ENCODE assay signal across 38 cellular contexts in genomic region chr17:73234746-73235145, GRCh38. TPM values are rescaled to one million over a fixed set of nuclear protein-coding genes. Genes with fewer than 3 reads are reported as not detected.
"Had no signal": no experiment of that assay in that cellular context is flagged by ENCODE, and none has a peak within 500 bp of the region (broad histone marks: within the 10 kb centered on the region; RNA-seq: fewer than 3 reads in every experiment).

No MANE protein-coding gene starts in this region.

- H3K9ac ChIP-seq: KMS-11 had no signal

- H3K27ac Mint-ChIP-seq: activated B cell treated with CpG ODN at 0.5 μM for 24 hours; activated CD4-positive, alpha-beta memory T cell treated with anti-CD3 and anti-CD28 coated beads for 36 hours; activated CD8-positive, alpha-beta memory T cell treated with anti-CD3 and anti-CD28 coated beads, Interleukin-2, amount 10 ng/mL, durations not matched to agents 7 days and 5 days; activated naive CD4-positive, alpha-beta T cell treated with anti-CD3 and anti-CD28 coated beads for 36 hours; activated naive CD4-positive, alpha-beta T cell treated with anti-CD3 and anti-CD28 coated beads, Interleukin-2, amount 50 U/mL, for 72 hours; activated T-cell treated with anti-CD3 and anti-CD28 coated beads, Interleukin-2, amount 50 U/mL, for 24 hours had no signal

- H3K9me3 Mint-ChIP-seq: activated B cell treated with CpG ODN at 0.5 μM for 24 hours; activated CD4-positive, alpha-beta memory T cell treated with anti-CD3 and anti-CD28 coated beads for 36 hours; activated naive CD4-positive, alpha-beta T cell treated with anti-CD3 and anti-CD28 coated beads for 36 hours; activated naive CD4-positive, alpha-beta T cell treated with anti-CD3 and anti-CD28 coated beads, Interleukin-2, amount 50 U/mL, for 72 hours; activated T-cell treated with anti-CD3 and anti-CD28 coated beads, Interleukin-2, amount 50 U/mL, for 24 hours had no signal

- H3K4me3 ChIP-seq: ascending aorta, breast epithelium had no signal

- H3K4me2 ChIP-seq: KMS-11 had no signal

- H3K9me3 ChIP-seq: ascending aorta, breast epithelium had no signal

- ATAC-seq: activated CD8-positive, alpha-beta memory T cell treated with anti-CD3 and anti-CD28 coated beads, Interleukin-2, amount 10 ng/mL, durations not matched to agents 7 days and 5 days; activated naive CD4-positive, alpha-beta T cell treated with anti-CD3 and anti-CD28 coated beads, Interleukin-2, amount 50 U/mL, for 72 hours; PC-3 had no signal

- H3K27ac ChIP-seq: ascending aorta, breast epithelium, KMS-11, VCaP had no signal

- DNase-seq: activated B cell treated with CpG ODN at 0.5 μM for 24 hours; activated CD4-positive, alpha-beta memory T cell treated with anti-CD3 and anti-CD28 coated beads for 36 hours; activated CD4-positive, alpha-beta T cell treated with anti-CD3 and anti-CD28 coated beads for 4 hours; activated CD4-positive, alpha-beta T cell treated with anti-CD3 and anti-CD28 coated beads, Interleukin-2, amount 50 U/mL, for 1 hour; activated CD4-positive, CD25-positive, alpha-beta regulatory T cell treated with anti-CD3 and anti-CD28 coated beads, Interleukin-2, amount 50 U/mL, for 72 hours; activated CD8-positive, alpha-beta memory T cell treated with anti-CD3 and anti-CD28 coated beads for 24 hours; activated CD8-positive, alpha-beta memory T cell treated with anti-CD3 and anti-CD28 coated beads, Interleukin-2, amount 10 ng/mL, durations not matched to agents 7 days and 5 days; activated gamma-delta T cell treated with Interleukin-2 at 50 U/mL for 16 hours; activated naive CD4-positive, alpha-beta T cell treated with anti-CD3 and anti-CD28 coated beads for 36 hours; activated T-cell treated with anti-CD3 and anti-CD28 coated beads, Interleukin-2, amount 50 U/mL, for 24 hours; amygdala; MM.1S; MV-4-11; NCI-H1092; NCI-H1417; NCI-H146; NCI-H187; NCI-H2081; NCI-H2171 treated with DMSO at 0.1 percent for 48 hours; NCI-H2227 treated with DMSO at 0.1 percent for 48 hours; NCI-H446; NCI-H524; NCI-H69; NCI-H82; NK-92 treated with Interleukin-12 subunit alpha and Interleukin-12 subunit beta, amount 100 ng/mL, for 24 hours; PC-3; Right ventricle myocardium superior; SW 1271; T-helper 1 cell; T-helper 2 cell; T-helper 9 cell had no signal

- H3K4me3 Mint-ChIP-seq: activated CD4-positive, alpha-beta memory T cell treated with anti-CD3 and anti-CD28 coated beads for 36 hours; activated CD8-positive, alpha-beta memory T cell treated with anti-CD3 and anti-CD28 coated beads, Interleukin-2, amount 10 ng/mL, durations not matched to agents 7 days and 5 days; activated naive CD4-positive, alpha-beta T cell treated with anti-CD3 and anti-CD28 coated beads for 36 hours had no signal

- H3K27me3 Mint-ChIP-seq: activated B cell treated with CpG ODN at 0.5 μM for 24 hours; activated CD4-positive, alpha-beta memory T cell treated with anti-CD3 and anti-CD28 coated beads for 36 hours; activated CD8-positive, alpha-beta memory T cell treated with anti-CD3 and anti-CD28 coated beads, Interleukin-2, amount 10 ng/mL, durations not matched to agents 7 days and 5 days; activated T-cell treated with anti-CD3 and anti-CD28 coated beads, Interleukin-2, amount 50 U/mL, for 24 hours had no signal

- H3K27me3 ChIP-seq: ascending aorta, breast epithelium had no signal

RNA-seq across cellular contexts. Expression of gene CPSF4L, which starts 26.9 kb away (rescaled TPM):
- total RNA-seq: activated B cell treated with CpG ODN at 0.5 μM for 24 hours; activated CD4-positive, alpha-beta memory T cell treated with anti-CD3 and anti-CD28 coated beads for 36 hours; activated CD8-positive, alpha-beta memory T cell treated with anti-CD3 and anti-CD28 coated beads, Interleukin-2, amount 10 ng/mL, durations not matched to agents 7 days and 5 days; activated naive CD4-positive, alpha-beta T cell treated with anti-CD3 and anti-CD28 coated beads for 36 hours; activated naive CD4-positive, alpha-beta T cell treated with anti-CD3 and anti-CD28 coated beads, Interleukin-2, amount 50 U/mL, for 72 hours; ascending aorta; cardiac septum; LHCN-M2; PC-3; Right ventricle myocardium superior had no signal
